In the genomic region with DNA sequence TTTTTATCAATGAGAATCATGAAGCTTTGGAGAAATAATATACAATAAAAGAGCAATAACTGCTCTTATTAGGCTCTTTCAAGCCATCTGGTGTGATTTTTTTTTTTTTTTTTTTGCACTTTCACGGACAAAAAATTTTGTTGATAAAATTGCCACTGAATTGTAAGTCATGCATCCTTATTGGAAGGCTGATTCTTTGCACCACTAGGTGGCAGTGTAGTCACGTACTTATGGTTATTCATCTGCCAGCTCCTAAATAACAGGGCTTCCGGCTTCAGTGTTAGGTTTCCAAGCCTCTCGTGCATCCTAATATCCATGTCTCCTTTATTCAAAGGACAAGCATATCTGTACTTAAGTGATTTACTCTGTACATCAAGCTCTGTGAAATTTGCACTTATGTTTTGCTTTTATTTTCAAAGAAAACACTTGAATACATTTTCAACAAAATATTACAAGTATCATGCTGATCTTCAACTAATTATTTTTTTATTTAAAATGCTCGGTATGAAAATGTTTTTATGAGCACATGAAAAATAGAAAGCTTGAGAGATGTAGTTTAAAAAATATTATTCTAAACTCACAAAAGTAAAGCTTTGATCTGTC, we compare ENCODE assay signal across 8 cellular contexts.
DNase-seq lines count a peak whose midpoint lies in the region; ATAC-seq and TF ChIP-seq lines count a peak whose summit lies in the region.

No MANE protein-coding gene starts in this region.

- H3K4me1 ChIP-seq in BE2C = no peaks in the 10 kb centered on the region; the same call in 1 of the 2 replicates

- no peak overlapping the region for H3K4me3 Mint-ChIP-seq in T-helper 17 cell

- no peak overlapping the region for H3K27ac Mint-ChIP-seq in T-helper 17 cell

- no peaks in the 10 kb centered on the region for H3K27me3 ChIP-seq in BE2C

- no peaks in the 10 kb centered on the region for H3K27me3 Mint-ChIP-seq in T-helper 17 cell

- H3K36me3 Mint-ChIP-seq in T-helper 17 cell (ENCODE audit: low read depth) = no peaks in the 10 kb centered on the region

- H3K9me3 ChIP-seq in BE2C (no peaks in the 10 kb centered on the region), T-helper 17 cell (ENCODE audit: control insufficient read depth, low read length, poor library complexity, severe bottlenecking) (no peaks in the 10 kb centered on the region)

- ATAC-seq in GM18520 (IDR thresholded peaks at IDR 0.05; ENCODE audit: unreplicated experiment) (peak; percentile 76), HG02981 (IDR thresholded peaks at IDR 0.05; ENCODE audit: unreplicated experiment) (peak; percentile 85), T-helper 17 cell (peak; percentile 54), left colon (peak; percentile 68)

- H3K4me3 ChIP-seq in BE2C (ENCODE audit: low read depth, low read length) = peak overlapping the region; percentile 34

- H3K4me1 Mint-ChIP-seq in T-helper 17 cell = no peaks in the 10 kb centered on the region

- DNase-seq in BE2C (peak; percentile 83), NCI-H1694 (lab: John Stamatoyannopoulos, UW) (peak; percentile 87), T-helper 17 cell (peak in 1 of 3 donors; percentile 10), left colon (peak; percentile 29 to 65)
- peak; percentile 10 for DNase-seq in central memory CD4-positive, alpha-beta T cell
- peak; percentile 41 to 55 for DNase-seq in stimulated activated CD4-positive, alpha-beta T cell treated with anti-CD3 and anti-CD28 coated beads, Interleukin-4, amount 100 ng/mL, for 48 hours (ENCODE audit: low read depth in 2 of 2)

- no peaks in the 10 kb centered on the region for H3K36me3 ChIP-seq in BE2C

- intact Hi-C loops in left colon (cut with DNase I, micrococcal nuclease) = no loop called here

- TF ChIP-seq CTCF in BE2C (IDR thresholded peaks at IDR 0.05; ENCODE audit: low read depth, low read length) = peak; percentile 86
